8 cellular contexts compared by ENCODE assay signal in the genomic region with DNA sequence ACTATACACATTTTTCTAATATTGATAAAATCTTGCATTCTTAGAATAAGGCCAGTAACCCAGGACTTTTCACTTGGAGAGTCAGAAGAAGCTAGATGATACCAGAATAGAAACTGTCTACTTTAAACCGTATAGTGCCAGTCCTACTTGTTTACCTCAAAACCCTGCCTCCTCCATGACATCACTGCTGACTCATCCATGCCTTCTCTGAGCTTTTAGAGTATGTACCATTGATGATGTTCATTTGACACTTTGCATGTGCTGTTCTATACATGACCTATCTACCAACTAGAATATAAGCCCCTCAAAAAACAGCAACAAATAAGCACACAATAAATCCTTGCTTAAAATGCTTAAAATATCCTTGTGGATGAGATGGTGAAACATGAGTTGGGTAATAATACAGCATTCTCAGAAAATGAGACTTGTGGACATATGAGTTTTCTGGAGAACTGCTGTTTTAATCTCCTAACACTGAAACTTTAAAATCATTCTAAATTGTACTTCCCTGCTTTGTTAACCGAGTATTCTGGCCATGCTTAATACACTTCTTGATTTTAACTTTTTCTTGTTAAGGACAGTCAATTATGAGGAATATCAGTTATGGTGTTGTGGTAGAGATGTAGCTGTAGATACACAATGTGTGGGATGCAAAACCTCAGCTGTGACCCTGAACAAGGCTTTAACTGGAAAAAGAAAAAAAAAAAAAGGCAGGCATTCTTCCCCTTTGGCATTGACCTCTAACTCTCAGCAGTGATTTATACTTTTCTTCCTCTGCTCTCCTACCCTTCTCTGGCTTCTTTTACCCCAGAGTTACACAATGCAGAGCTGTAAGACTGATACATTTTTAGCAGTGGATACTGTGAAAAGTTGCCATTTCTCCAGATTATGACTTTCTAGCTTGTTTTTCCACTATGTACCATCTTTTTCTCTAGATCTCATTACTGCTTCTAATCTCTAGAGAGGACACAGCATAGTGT. TPM values are rescaled to one million over a fixed set of nuclear protein-coding genes. Genes with fewer than 3 reads are reported as not detected.
DNase-seq lines count a peak whose midpoint lies in the region; ATAC-seq, FAIRE-seq and TF ChIP-seq lines count a peak whose summit lies in the region.

No MANE protein-coding gene starts in this region.

- peaks cover 29% of the 10 kb centered on the region for H3K4me1 ChIP-seq in CD4-positive, CD25-positive, alpha-beta regulatory T cell (ENCODE audit: control insufficient read depth, insufficient read depth, low read length, poor library complexity, severe bottlenecking)
- H3K4me1 ChIP-seq in Loucy (ENCODE audit: insufficient read depth, low read length, poor library complexity, severe bottlenecking) (peaks cover 14% of the 10 kb centered on the region), H1 (replicated peaks in 1 of 4; ENCODE audit: control insufficient read depth in 3 of 4, insufficient read depth in 4 of 4, low read length in 3 of 4) (peaks cover 0 to 6% (median 2%) of the 10 kb centered on the region in 4 experiments; a peak in 5 of 7 replicates)

- H3K9me3 Mint-ChIP-seq in CD4-positive, CD25-positive, alpha-beta regulatory T cell, result no peaks in the 10 kb centered on the region

- peak; percentile 59 to 92 (median 61) for DNase-seq in CD4-positive, CD25-positive, alpha-beta regulatory T cell
- DNase-seq in activated CD4-positive, alpha-beta T cell treated with anti-CD3 and anti-CD28 coated beads, Interleukin-2, amount 50 U/mL, for 48 hours, result peak; percentile 68 to 75
- DNase-seq in H1 (ENCODE audit: low read depth in 1 of 2, low spot score in 2 of 2) (no peak), retinal pigment epithelial cell (ENCODE audit: low read depth) (peak; percentile 62)

- H3K4me1 Mint-ChIP-seq in CD4-positive, CD25-positive, alpha-beta regulatory T cell, result peaks cover 3 to 31% (median 30%) of the 10 kb centered on the region in 4 donors

- H3K4me3 Mint-ChIP-seq in CD4-positive, CD25-positive, alpha-beta regulatory T cell, result peak overlapping the region; percentile 35 to 98 (median 96)

- ATAC-seq in CD4-positive, CD25-positive, alpha-beta regulatory T cell (ENCODE audit: low read depth in 2 of 2), result peak; percentile 50 to 53
- ATAC-seq in GM21367 (IDR thresholded peaks at IDR 0.05; ENCODE audit: unreplicated experiment) (peak; percentile 36), HG03097 (IDR thresholded peaks at IDR 0.05; ENCODE audit: low FRiP score, unreplicated experiment) (no peak), GM19328 (IDR thresholded peaks at IDR 0.05; ENCODE audit: unreplicated experiment) (no peak)

- no peak overlapping the region for H2BK5ac ChIP-seq in H1 (ENCODE audit: low read depth, low read length)

- H3K79me1 ChIP-seq in H1 (ENCODE audit: low read depth, low read length), result no peaks in the 10 kb centered on the region

- TF ChIP-seq POLR2A in H1 (IDR thresholded peaks at IDR 0.05; ENCODE audit: control extremely low read depth in 1 of 2, low read depth in 2 of 2, low read length in 2 of 2), result no peak

- H3K14ac ChIP-seq in H1 (ENCODE audit: insufficient read length), result no peak overlapping the region

- peak overlapping the region; percentile 23 to 96 (median 84) for H3K27ac Mint-ChIP-seq in CD4-positive, CD25-positive, alpha-beta regulatory T cell

- H2AFZ ChIP-seq in Loucy (ENCODE audit: low read length) (no peak overlapping the region), H1 (ENCODE audit: low read length) (no peak overlapping the region)

- H2BK120ac ChIP-seq in H1 (replicated peaks; ENCODE audit: low read depth, low read length), result no peak overlapping the region

- no peak for FAIRE-seq in H1 (lab: Jason Lieb, UNC)

- no peak for TF ChIP-seq RAD21 in H1 (IDR thresholded peaks at IDR 0.05 in 1 of 2, conservative IDR thresholded peaks at IDR 0.05 in 1 of 2; ENCODE audit: low read depth in 2 of 2, low read length in 2 of 2)

- no peak overlapping the region for H2BK15ac ChIP-seq in H1 (ENCODE audit: low read length)

- no peak for TF ChIP-seq EP300 in H1 (IDR thresholded peaks at IDR 0.05; ENCODE audit: borderline replicate concordance in 1 of 2, low read depth in 2 of 2, low read length in 2 of 2)

- H2BK12ac ChIP-seq in H1 (ENCODE audit: low read depth, low read length), result no peak overlapping the region

- H3K79me2 ChIP-seq in Loucy (ENCODE audit: insufficient read depth, low read length) (peaks cover 11% of the 10 kb centered on the region; the same call in 1 of the 2 replicates), H1 (ENCODE audit: control insufficient read depth in 1 of 2, insufficient read depth in 2 of 2, low read length in 2 of 2) (peaks cover 0 to 49% of the 10 kb centered on the region in 2 experiments; a peak in 2 of 4 replicates)

- H2BK20ac ChIP-seq in H1 (ENCODE audit: low read length), result no peak overlapping the region

- no peak overlapping the region for H3K18ac ChIP-seq in H1 (ENCODE audit: extremely low read depth, low read length)

- no peak overlapping the region for H3K27ac ChIP-seq in CD4-positive, CD25-positive, alpha-beta regulatory T cell (ENCODE audit: insufficient read depth, low read length, poor library complexity, severe bottlenecking)
- H3K27ac ChIP-seq in H1 (ENCODE audit: low read depth, low read length), result no peak overlapping the region

- H3K9me2 ChIP-seq in Loucy (replicated peaks; ENCODE audit: low read depth, low read length), result no peaks in the 10 kb centered on the region

- H3K36me3 ChIP-seq in CD4-positive, CD25-positive, alpha-beta regulatory T cell (ENCODE audit: control insufficient read depth, insufficient read depth, low read length), result no peaks in the 10 kb centered on the region
- H3K36me3 ChIP-seq in Loucy (ENCODE audit: insufficient read depth, low read length) (no peaks in the 10 kb centered on the region), H1 (ENCODE audit: control insufficient read depth in 2 of 4, insufficient read depth in 4 of 4, low read length in 3 of 4) (no peaks in the 10 kb centered on the region)

- H4K8ac ChIP-seq in H1 (ENCODE audit: extremely low read depth, insufficient read depth, low read length), result no peak overlapping the region

- peak overlapping the region; percentile 89 for H3K4me3 ChIP-seq in CD4-positive, CD25-positive, alpha-beta regulatory T cell (ENCODE audit: low read depth, low read length)
- H3K4me3 ChIP-seq in Loucy (ENCODE audit: low read length, poor library complexity, severe bottlenecking) (no peak overlapping the region), H1 (ENCODE audit: extremely low read depth in 1 of 4, insufficient read depth in 2 of 4, low read depth in 3 of 4, low read length in 4 of 4) (no peak overlapping the region), retinal pigment epithelial cell (ENCODE audit: low read length) (no peak overlapping the region)

- no peaks in the 10 kb centered on the region for H3K9me3 ChIP-seq in CD4-positive, CD25-positive, alpha-beta regulatory T cell (ENCODE audit: control insufficient read depth in 2 of 2, low read length in 2 of 2)
- H3K9me3 ChIP-seq in Loucy (ENCODE audit: insufficient read depth, low read depth, low read length) (no peaks in the 10 kb centered on the region), H1 (ENCODE audit: insufficient read depth in 2 of 2, low read depth in 1 of 2, low read length in 1 of 2) (no peaks in the 10 kb centered on the region)

- H4K20me1 ChIP-seq in Loucy (ENCODE audit: insufficient read depth, low read length, poor library complexity, severe bottlenecking), result peaks cover 3% of the 10 kb centered on the region
- peaks cover 6 to 9% of the 10 kb centered on the region in 2 experiments for H4K20me1 ChIP-seq in H1 (replicated peaks in 1 of 2; ENCODE audit: control insufficient read depth in 1 of 2, insufficient read depth in 2 of 2, low read length in 2 of 2)

- no peak overlapping the region for H2AK5ac ChIP-seq in H1 (ENCODE audit: low read depth, low read length)

- peaks cover 4% of the 10 kb centered on the region for H3K23me2 ChIP-seq in H1 (ENCODE audit: low read depth, low read length)

- no peak overlapping the region for H3K4ac ChIP-seq in H1 (replicated peaks; ENCODE audit: insufficient read length, low read depth, low read length)

- H3K23ac ChIP-seq in H1 (ENCODE audit: insufficient read length), result no peak overlapping the region

- H3K27me3 ChIP-seq in CD4-positive, CD25-positive, alpha-beta regulatory T cell (ENCODE audit: control insufficient read depth, insufficient read depth, low read length), result no peaks in the 10 kb centered on the region
- H3K27me3 ChIP-seq in Loucy (ENCODE audit: insufficient read depth, low read length, poor library complexity, severe bottlenecking), result peaks cover 16% of the 10 kb centered on the region
- peaks cover 0 to 5% (median 2%) of the 10 kb centered on the region in 4 experiments; a peak in 1 of 7 replicates for H3K27me3 ChIP-seq in H1 (replicated peaks in 1 of 4; ENCODE audit: control insufficient read depth in 3 of 4, extremely low read depth in 1 of 4, insufficient read depth in 3 of 4, low read length in 3 of 4)

- POLR2A ChIA-PET in H1 (lab: Charles Lee; ENCODE audit: partially characterized antibody), result interaction anchor here (0.6 kb wide), 1 partner anchor 40 kb away, joined by 3 read pairs; no protein-coding TSS in a partner anchor

- CTCF ChIA-PET in H1 (lab: Charles Lee; ENCODE audit: partially characterized antibody), result interaction anchor here (1.2 to 1.6 kb wide), 2 partner anchors 12 to 57 kb away, joined by 3 to 4 read pairs; no protein-coding TSS in a partner anchor

- WGBS in H1 (ENCODE audit: extremely low coverage in 1 of 2, insufficient coverage in 1 of 2, insufficient read length in 1 of 2, insufficient replicate concordance in 2 of 2, low coverage in 1 of 2, low lambda C conversion rate in 2 of 2, missing lambda C conversion rate in 1 of 2), 2 experiments, result 85% methylated on average over 2 of the region's 2 CpGs; no CpG with 5 or more reads in 1 of the 2 experiments

- no peaks in the 10 kb centered on the region for H3K27me3 Mint-ChIP-seq in CD4-positive, CD25-positive, alpha-beta regulatory T cell

- no peak overlapping the region for H3K56ac ChIP-seq in H1 (replicated peaks; ENCODE audit: insufficient read length, low read depth, low read length)

- no peak overlapping the region for H3K9ac ChIP-seq in Loucy (ENCODE audit: low read depth, low read length, poor library complexity, severe bottlenecking)
- no peak overlapping the region for H3K9ac ChIP-seq in H1 (replicated peaks in 1 of 4; ENCODE audit: extremely low read depth in 1 of 4, low read depth in 3 of 4, low read length in 3 of 4)

- no peaks in the 10 kb centered on the region for H3K36me3 Mint-ChIP-seq in CD4-positive, CD25-positive, alpha-beta regulatory T cell

- no peak overlapping the region for H4K91ac ChIP-seq in H1 (replicated peaks; ENCODE audit: insufficient read length, low read length)

- peaks cover 6% of the 10 kb centered on the region for H3F3A ChIP-seq in Loucy (ENCODE audit: low read depth)

- TF ChIP-seq CTCF in Loucy (conservative IDR thresholded peaks at IDR 0.05; ENCODE audit: low read length) (no peak), H1 (IDR thresholded peaks at IDR 0.05; ENCODE audit: control extremely low read depth in 1 of 3, insufficient read depth in 1 of 3, low read depth in 1 of 3, low read length in 3 of 3) (no peak), retinal pigment epithelial cell (conservative IDR thresholded peaks at IDR 0.05; ENCODE audit: low read depth, low read length) (no peak)

- H4K5ac ChIP-seq in H1 (ENCODE audit: insufficient read length, low read depth, low read length), result no peak overlapping the region

- H3K4me2 ChIP-seq in Loucy (ENCODE audit: low read depth, low read length, poor library complexity, severe bottlenecking) (peak overlapping the region; percentile 98), H1 (ENCODE audit: insufficient read depth in 1 of 2, low read depth in 2 of 2, low read length in 2 of 2) (peak overlapping the region in 1 of 2 experiments; percentile 78; a peak in 1 of 4 replicates)

RNA-seq across cellular contexts. Expression of gene CTNNAL1, which starts 2.3 kb away (rescaled TPM):
- 10.6 TPM for total RNA-seq in CD4-positive, CD25-positive, alpha-beta regulatory T cell
- 10 to 100 TPM in 1 of 4 donors, 1 to 10 TPM in 3; 2.2 to 10.1 (median 5.4) TPM for polyA plus RNA-seq in CD4-positive, CD25-positive, alpha-beta regulatory T cell
- total RNA-seq in H1 (2021; fragmentation: NEBNext Ultra II Directional; extraction: Animal tissue kit (Norgen Biotek cat#: 25700)), result 62.8 and 66.1 TPM in 2 replicates
- 10.7 and 23.2 TPM in 2 replicates for polyA plus RNA-seq in H1 (2011; rRNA removed)
- polyA plus RNA-seq in H1 (2011; cell fraction: cytosol; rRNA removed), result 28.5 TPM
- 5.6 TPM for polyA plus RNA-seq in H1 (2011; cell fraction: nucleus; rRNA removed)
- polyA plus RNA-seq in H1 (2012, experiment 1 of 2), result 31.8 to 52.6 TPM (median 34.6 TPM) in 4 replicates
- 6.2 TPM for polyA plus RNA-seq in H1 (2012, experiment 2 of 2)
- polyA plus RNA-seq in H1 (2013, experiment 1 of 2), result 36.5 TPM
- polyA plus RNA-seq in H1 (2013, experiment 2 of 2), result 34.8 TPM
- polyA minus RNA-seq in H1 (2011; rRNA and poly(A)+ RNA removed), result 10.6 and 19.0 TPM in 2 replicates
- 15.7 TPM for polyA minus RNA-seq in H1 (2011; cell fraction: cytosol; rRNA and poly(A)+ RNA removed)
- polyA minus RNA-seq in H1 (2011; cell fraction: nucleus; rRNA and poly(A)+ RNA removed), result 15.8 TPM

Comparison
In these comparisons a context has a peak if more than half of its experiments do, and no peak if none do; other contexts are left out.
1. ATAC-seq: peak in CD4-positive, CD25-positive, alpha-beta regulatory T cell (2 of 2) and GM21367 (single experiment); none in HG03097 (single experiment) and GM19328 (single experiment).
2. DNase-seq: peak in CD4-positive, CD25-positive, alpha-beta regulatory T cell (3 of 3), activated CD4-positive, alpha-beta T cell treated with anti-CD3 and anti-CD28 coated beads, Interleukin-2, amount 50 U/mL, for 48 hours (2 of 2) and retinal pigment epithelial cell (single experiment); none in H1 (0 of 2).